Comparison of ENCODE assay signal across 13 cellular contexts in genomic region chr12:51028811-51029146, GRCh38. TPM values are rescaled to one million over a fixed set of nuclear protein-coding genes. Genes with fewer than 3 reads are reported as not detected.
DNase-seq lines count a peak whose midpoint lies in the region; ATAC-seq and TF ChIP-seq lines count a peak whose summit lies in the region.
"Had no signal": no experiment of that assay in that cellular context is flagged by ENCODE, and none has a peak within 500 bp of the region (broad histone marks: within the 10 kb centered on the region; RNA-seq: fewer than 3 reads in every experiment).

No MANE protein-coding gene starts in this region.

- TF ChIP-seq POLR2A in suprapubic skin (IDR thresholded peaks at IDR 0.05) (no peak), prostate gland (IDR thresholded peaks at IDR 0.05) (no peak)

- no peaks in the 10 kb centered on the region for H3K36me3 ChIP-seq in HEK293 (ENCODE audit: control insufficient read depth in 2 of 2, insufficient read depth in 1 of 2, low read length in 2 of 2)
- no peaks in the 10 kb centered on the region for H3K36me3 ChIP-seq in adipocyte (ENCODE audit: control insufficient read depth, insufficient read depth, low read length, severe bottlenecking)
- no peaks in the 10 kb centered on the region for H3K36me3 ChIP-seq in suprapubic skin
- H3K36me3 ChIP-seq in prostate gland = no peaks in the 10 kb centered on the region

- H3K27ac ChIP-seq in HEK293 (ENCODE audit: extremely low read depth, low read depth, low read length) (no peak overlapping the region), suprapubic skin (peak overlapping the region; percentile 43), prostate gland (no peak overlapping the region)

- H3K9ac ChIP-seq in adipocyte (ENCODE audit: low read length) = peak overlapping the region; percentile 74

- POLR2A ChIA-PET in HEK293 (lab: Yijun Ruan, JAX) = interaction anchor here (0.7 to 2.5 kb wide), 5 partner anchors 9 to 264 kb away, joined by 3 to 16 read pairs (median 4); partner anchors contain the start of genes CSRNP2, DAZAP2 and LETMD1

- WGBS in suprapubic skin = 31% methylated on average over 5 of the region's 5 CpGs
- WGBS in prostate gland = 40% methylated on average over 5 of the region's 5 CpGs

- TF ChIP-seq CTCF in HEK293 (tag by site-specific recombination; IDR thresholded peaks at IDR 0.05) = no peak
- no peak for TF ChIP-seq CTCF in suprapubic skin (IDR thresholded peaks at IDR 0.05)
- TF ChIP-seq CTCF in prostate gland (IDR thresholded peaks at IDR 0.05) = no peak
- no peak for TF ChIP-seq CTCF in GM10266 (IDR thresholded peaks at IDR 0.05; ENCODE audit: control insufficient read depth, insufficient read depth, low read depth, missing control alignments)

- TF ChIP-seq EP300 in suprapubic skin (IDR thresholded peaks at IDR 0.05) = no peak

- H3K4me3 ChIP-seq in HEK293 (ENCODE audit: low read depth, low read length) = no peak overlapping the region
- peak overlapping the region; percentile 76 for H3K4me3 ChIP-seq in adipocyte (ENCODE audit: low read length)
- no peak overlapping the region for H3K4me3 ChIP-seq in suprapubic skin
- H3K4me3 ChIP-seq in prostate gland = no peak overlapping the region

- ATAC-seq in GM21619 (IDR thresholded peaks at IDR 0.05; ENCODE audit: unreplicated experiment) = no peak
- ATAC-seq: activated T-cell treated with anti-CD3 and anti-CD28 coated beads, Interleukin-2, amount 50 U/mL, for 72 hours; CD8-positive, alpha-beta T cell; naive thymus-derived CD4-positive, alpha-beta T cell had no signal

- H3K4me1 ChIP-seq in HEK293 (ENCODE audit: control insufficient read depth, insufficient read depth, low read length) (0 out of 2 replicates have a peak, but pooled peaks cover 4% of the 10 kb centered on the region), adipocyte (ENCODE audit: control insufficient read depth, insufficient read depth, low read length) (peaks cover 31% of the 10 kb centered on the region), suprapubic skin (peaks cover 34% of the 10 kb centered on the region), prostate gland (replicated peaks) (peaks cover 2% of the 10 kb centered on the region)

- H3K9me3 ChIP-seq in HEK293 (ENCODE audit: control insufficient read depth, insufficient read depth, low read depth, low read length) (no peaks in the 10 kb centered on the region), adipocyte (ENCODE audit: control insufficient read depth, low read length) (no peaks in the 10 kb centered on the region), suprapubic skin (no peaks in the 10 kb centered on the region), prostate gland (no peaks in the 10 kb centered on the region)

- intact Hi-C loops in prostate gland (cut with DNase I) = no loop called here

- CTCF ChIA-PET in HEK293 (lab: Yijun Ruan, JAX) = interaction anchor here (0.5 to 3.9 kb wide), 9 partner anchors 16 to 391 kb away, joined by 3 to 33 read pairs (median 5); no protein-coding TSS in a partner anchor

- H3K27me3 ChIP-seq in adipocyte (replicated peaks; ENCODE audit: control insufficient read depth, insufficient read depth, low read length) (no peaks in the 10 kb centered on the region), suprapubic skin (no peaks in the 10 kb centered on the region), prostate gland (replicated peaks; ENCODE audit: insufficient read depth) (no peaks in the 10 kb centered on the region)

- peak; percentile 91 for DNase-seq in adipocyte (ENCODE audit: low read depth)
- peak; percentile 42 for DNase-seq in iris pigment epithelial cell (ENCODE audit: low read depth)
- no peak for DNase-seq in suprapubic skin (ENCODE audit: low spot score in 2 of 2)
- no peak for DNase-seq in prostate gland (ENCODE audit: low spot score)
- no peak for DNase-seq in NCI-H187 treated with DMSO at 0.1 percent for 48 hours (lab: John Stamatoyannopoulos, UW)
- DNase-seq in GM10266 (ENCODE audit: extremely low spot score) = no peak
- DNase-seq: CD8-positive, alpha-beta T cell; glutamatergic neuron; kidney glomerular epithelial cell had no signal

TF ChIP-seq in HEK293, 187 proteins besides CTCF, POLR2A, EP300 and RAD21:
- TF ChIP-seq MZF1 (tag by site-specific recombination; IDR thresholded peaks at IDR 0.05; ENCODE audit: borderline replicate concordance) = no peak
- TF ChIP-seq ZBTB17 (tag by site-specific recombination; IDR thresholded peaks at IDR 0.05) = no peak; the same call in 1 of the 2 replicates
- peak; percentile 6; the same call in 1 of the 2 replicates for TF ChIP-seq SCRT2 (tag by site-specific recombination; IDR thresholded peaks at IDR 0.05)
- TF ChIP-seq, protein P1, sequence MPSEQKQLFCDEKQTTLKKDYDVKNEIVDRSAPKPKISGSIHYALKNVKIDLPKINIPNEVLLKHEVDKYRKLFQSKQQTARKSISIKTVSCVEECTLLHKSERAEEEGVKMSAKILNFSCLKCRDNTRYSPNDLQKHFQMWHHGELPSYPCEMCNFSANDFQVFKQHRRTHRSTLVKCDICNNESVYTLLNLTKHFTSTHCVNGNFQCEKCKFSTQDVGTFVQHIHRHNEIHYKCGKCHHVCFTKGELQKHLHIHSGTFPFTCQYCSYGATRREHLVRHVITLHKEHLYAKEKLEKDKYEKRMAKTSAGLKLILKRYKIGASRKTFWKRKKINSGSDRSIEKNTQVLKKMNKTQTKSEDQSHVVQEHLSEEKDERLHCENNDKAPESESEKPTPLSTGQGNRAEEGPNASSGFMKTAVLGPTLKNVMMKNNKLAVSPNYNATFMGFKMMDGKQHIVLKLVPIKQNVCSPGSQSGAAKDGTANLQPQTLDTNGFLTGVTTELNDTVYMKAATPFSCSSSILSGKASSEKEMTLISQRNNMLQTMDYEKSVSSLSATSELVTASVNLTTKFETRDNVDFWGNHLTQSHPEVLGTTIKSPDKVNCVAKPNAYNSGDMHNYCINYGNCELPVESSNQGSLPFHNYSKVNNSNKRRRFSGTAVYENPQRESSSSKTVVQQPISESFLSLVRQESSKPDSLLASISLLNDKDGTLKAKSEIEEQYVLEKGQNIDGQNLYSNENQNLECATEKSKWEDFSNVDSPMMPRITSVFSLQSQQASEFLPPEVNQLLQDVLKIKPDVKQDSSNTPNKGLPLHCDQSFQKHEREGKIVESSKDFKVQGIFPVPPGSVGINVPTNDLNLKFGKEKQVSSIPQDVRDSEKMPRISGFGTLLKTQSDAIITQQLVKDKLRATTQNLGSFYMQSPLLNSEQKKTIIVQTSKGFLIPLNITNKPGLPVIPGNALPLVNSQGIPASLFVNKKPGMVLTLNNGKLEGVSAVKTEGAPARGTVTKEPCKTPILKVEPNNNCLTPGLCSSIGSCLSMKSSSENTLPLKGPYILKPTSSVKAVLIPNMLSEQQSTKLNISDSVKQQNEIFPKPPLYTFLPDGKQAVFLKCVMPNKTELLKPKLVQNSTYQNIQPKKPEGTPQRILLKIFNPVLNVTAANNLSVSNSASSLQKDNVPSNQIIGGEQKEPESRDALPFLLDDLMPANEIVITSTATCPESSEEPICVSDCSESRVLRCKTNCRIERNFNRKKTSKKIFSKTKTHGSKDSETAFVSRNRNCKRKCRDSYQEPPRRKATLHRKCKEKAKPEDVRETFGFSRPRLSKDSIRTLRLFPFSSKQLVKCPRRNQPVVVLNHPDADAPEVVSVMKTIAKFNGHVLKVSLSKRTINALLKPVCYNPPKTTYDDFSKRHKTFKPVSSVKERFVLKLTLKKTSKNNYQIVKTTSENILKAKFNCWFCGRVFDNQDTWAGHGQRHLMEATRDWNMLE (tag by site-specific recombination; conservative IDR thresholded peaks at IDR 0.05; ENCODE audit: low read depth) = no peak
- TF ChIP-seq, protein P2, sequence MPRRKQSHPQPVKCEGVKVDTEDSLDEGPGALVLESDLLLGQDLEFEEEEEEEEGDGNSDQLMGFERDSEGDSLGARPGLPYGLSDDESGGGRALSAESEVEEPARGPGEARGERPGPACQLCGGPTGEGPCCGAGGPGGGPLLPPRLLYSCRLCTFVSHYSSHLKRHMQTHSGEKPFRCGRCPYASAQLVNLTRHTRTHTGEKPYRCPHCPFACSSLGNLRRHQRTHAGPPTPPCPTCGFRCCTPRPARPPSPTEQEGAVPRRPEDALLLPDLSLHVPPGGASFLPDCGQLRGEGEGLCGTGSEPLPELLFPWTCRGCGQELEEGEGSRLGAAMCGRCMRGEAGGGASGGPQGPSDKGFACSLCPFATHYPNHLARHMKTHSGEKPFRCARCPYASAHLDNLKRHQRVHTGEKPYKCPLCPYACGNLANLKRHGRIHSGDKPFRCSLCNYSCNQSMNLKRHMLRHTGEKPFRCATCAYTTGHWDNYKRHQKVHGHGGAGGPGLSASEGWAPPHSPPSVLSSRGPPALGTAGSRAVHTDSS (tag by site-specific recombination; IDR thresholded peaks at IDR 0.05) = no peak
- TF ChIP-seq PBX3 (CRISPR knock-in tag; IDR thresholded peaks at IDR 0.05) = no peak
- peak; percentile 98 for TF ChIP-seq ZNF335 (tag by site-specific recombination; conservative IDR thresholded peaks at IDR 0.05)
- TF ChIP-seq ZNF184 (tag by site-specific recombination; IDR thresholded peaks at IDR 0.05) = no peak
- no peak for TF ChIP-seq ATF2 (tag by site-specific recombination; IDR thresholded peaks at IDR 0.05; ENCODE audit: low read depth)

RNA-seq across cellular contexts. Expression of gene SLC11A2, which starts 2.6 kb away (rescaled TPM):
- total RNA-seq in suprapubic skin = 100 to 1,000 TPM in 1 of 4 donors, 10 to 100 TPM in 3; 39.0 to 108 (median 60.2) TPM
- 10 to 100 TPM; 61.8 to 64.5 TPM for total RNA-seq in prostate gland

RNA-seq across cellular contexts. Expression of gene LETMD1, which starts 19.3 kb away (rescaled TPM):
- total RNA-seq in suprapubic skin = 10 to 100 TPM; 38.5 to 93.2 (median 72.3) TPM
- 10 to 100 TPM; 63.3 to 63.6 TPM for total RNA-seq in prostate gland

RNA-seq across cellular contexts. Expression of gene CSRNP2, which starts 54.6 kb away (rescaled TPM):
- 10 to 100 TPM; 16.5 to 23.3 (median 20.3) TPM for total RNA-seq in suprapubic skin
- 10 to 100 TPM; 27.3 to 46.1 TPM for total RNA-seq in prostate gland

Comparison
In these comparisons a context has a peak if more than half of its experiments do, and no peak if none do; other contexts are left out.
1. DNase-seq: peak in adipocyte (single experiment) and iris pigment epithelial cell (single experiment); none in suprapubic skin (0 of 2), prostate gland (single experiment), NCI-H187 treated with DMSO at 0.1 percent for 48 hours (single experiment) and GM10266 (single experiment).